Comparison of ENCODE assay signal across 8 cellular contexts in the genomic region with DNA sequence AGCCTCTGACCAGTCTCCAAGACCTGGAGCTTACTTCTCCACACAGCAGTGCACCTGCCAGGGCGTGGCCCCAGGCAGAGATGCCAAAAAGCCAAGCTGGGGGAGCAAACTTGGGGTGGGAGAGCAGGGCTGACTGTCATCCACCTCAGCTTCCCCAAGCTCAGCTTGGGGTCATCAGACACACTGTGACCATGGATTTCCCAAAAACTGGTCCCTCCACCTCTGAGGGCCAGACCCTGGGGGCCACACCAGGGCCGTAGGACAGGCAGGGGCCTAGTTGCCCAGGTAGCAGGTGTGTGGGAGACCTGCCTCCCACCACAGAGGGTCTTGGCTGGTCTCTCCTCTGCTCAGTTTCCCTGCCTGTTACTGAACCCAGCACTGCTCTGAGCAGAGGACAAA. TPM values are rescaled to one million over a fixed set of nuclear protein-coding genes. Genes with fewer than 3 reads are reported as not detected.
DNase-seq lines count a peak whose midpoint lies in the region; ATAC-seq and TF ChIP-seq lines count a peak whose summit lies in the region.

No MANE protein-coding gene starts in this region.

- WGBS in H9 (ENCODE audit: extremely low coverage, insufficient read length, low lambda C conversion rate), result no CpG with 5 or more reads among the region's 2 CpGs

- no peak overlapping the region for H2BK12ac ChIP-seq in H9 (ENCODE audit: insufficient read length, low read depth, low read length)

- H4K5ac ChIP-seq in H9 (ENCODE audit: insufficient read length, low read depth, low read length), result no peak overlapping the region

- no peak overlapping the region for H4K8ac ChIP-seq in H9 (replicated peaks; ENCODE audit: insufficient read length, low read depth, low read length)

- no peaks in the 10 kb centered on the region for H3K27me3 Mint-ChIP-seq in H9 (ENCODE audit: low read depth)
- H3K27me3 Mint-ChIP-seq in activated naive CD8-positive, alpha-beta T cell treated with anti-CD3 and anti-CD28 coated beads, Interleukin-2, amount 10 ng/mL, durations not matched to agents 7 days and 5 days, result peaks cover 4% of the 10 kb centered on the region

- H2BK15ac ChIP-seq in H9 (ENCODE audit: low read depth, low read length), result no peak overlapping the region

- no peaks in the 10 kb centered on the region for H3K9me3 Mint-ChIP-seq in H9
- no peaks in the 10 kb centered on the region for H3K9me3 Mint-ChIP-seq in activated naive CD8-positive, alpha-beta T cell treated with anti-CD3 and anti-CD28 coated beads, Interleukin-2, amount 10 ng/mL, durations not matched to agents 7 days and 5 days

- H3K27me3 ChIP-seq in H9 (ENCODE audit: insufficient read depth, low read length), result no peaks in the 10 kb centered on the region
- H3K27me3 ChIP-seq in iPS-15b (ENCODE audit: control insufficient read depth, insufficient read depth, low read length), result no peaks in the 10 kb centered on the region
- no peaks in the 10 kb centered on the region for H3K27me3 ChIP-seq in skeletal muscle tissue (ENCODE audit: control insufficient read depth in 3 of 3, insufficient read depth in 3 of 3, low read length in 3 of 3)

- no peak overlapping the region for H2BK20ac ChIP-seq in H9 (ENCODE audit: low read depth, low read length, poor library complexity, severe bottlenecking)

- H3K27ac ChIP-seq in H9 (ENCODE audit: insufficient read length, low read depth, low read length) (no peak overlapping the region), skeletal muscle tissue (ENCODE audit: low read depth, low read length) (peak overlapping the region; percentile 98)

- no peak overlapping the region for H3K56ac ChIP-seq in H9 (ENCODE audit: insufficient read length, low read depth, low read length)

- H3K27ac Mint-ChIP-seq in H9, result no peak overlapping the region
- H3K27ac Mint-ChIP-seq in activated naive CD8-positive, alpha-beta T cell treated with anti-CD3 and anti-CD28 coated beads, Interleukin-2, amount 10 ng/mL, durations not matched to agents 7 days and 5 days, result no peak overlapping the region

- H4K20me1 ChIP-seq in H9 (ENCODE audit: control insufficient read depth, insufficient read depth, insufficient read length), result peaks cover 3% of the 10 kb centered on the region

- ATAC-seq in activated naive CD8-positive, alpha-beta T cell treated with anti-CD3 and anti-CD28 coated beads, Interleukin-2, amount 10 ng/mL, durations not matched to agents 7 days and 5 days (ENCODE audit: low read depth), result no peak
- no peak for ATAC-seq in GM19455 (IDR thresholded peaks at IDR 0.05; ENCODE audit: unreplicated experiment)

- no peak for TF ChIP-seq CTCF in H9 (conservative IDR thresholded peaks at IDR 0.05)

- H3K79me1 ChIP-seq in H9 (ENCODE audit: insufficient read depth, low read depth, low read length, poor library complexity, severe bottlenecking), result peaks cover 4% of the 10 kb centered on the region

- H3K4me1 ChIP-seq in H9 (ENCODE audit: insufficient read depth, low read length) (no peaks in the 10 kb centered on the region; the same call in 1 of the 2 replicates), iPS-15b (ENCODE audit: control insufficient read depth, insufficient read depth, low read length) (peaks cover 4% of the 10 kb centered on the region), skeletal muscle tissue (ENCODE audit: control insufficient read depth in 3 of 3, insufficient read depth in 3 of 3, low read length in 3 of 3) (peaks cover 56 to 67% (median 64%) of the 10 kb centered on the region in 3 donors)

- H3K36me3 Mint-ChIP-seq in H9 (ENCODE audit: insufficient read depth in 1 of 3, low read depth in 3 of 3), result peaks cover 0 to 1% (median under 1%) of the 10 kb centered on the region in 3 experiments; a peak in 3 of 7 replicates
- H3K36me3 Mint-ChIP-seq in activated naive CD8-positive, alpha-beta T cell treated with anti-CD3 and anti-CD28 coated beads, Interleukin-2, amount 10 ng/mL, durations not matched to agents 7 days and 5 days, result no peaks in the 10 kb centered on the region

- POLR2A ChIA-PET in activated naive CD8-positive, alpha-beta T cell treated with anti-CD3 and anti-CD28 coated beads, Interleukin-2, amount 10 ng/mL, durations not matched to agents 7 days and 5 days (lab: Charles Lee), result no interaction called here

- H3K4ac ChIP-seq in H9 (ENCODE audit: low read depth, low read length), result no peak overlapping the region

- H3K18ac ChIP-seq in H9 (ENCODE audit: insufficient read length, low read depth, low read length), result no peak overlapping the region

- H3K79me2 ChIP-seq in H9 (ENCODE audit: insufficient read depth, low read length), result no peaks in the 10 kb centered on the region

- peak overlapping the region; percentile 72 for H3K4me3 ChIP-seq in iPS-15b (ENCODE audit: low read depth, low read length)
- peak overlapping the region; percentile 73 to 86 (median 80) for H3K4me3 ChIP-seq in skeletal muscle tissue (ENCODE audit: low read length in 3 of 3)

- H3K9ac ChIP-seq in H9 (ENCODE audit: extremely low read depth, insufficient read length, low read length) (no peak overlapping the region), iPS-15b (ENCODE audit: low read depth, low read length) (peak overlapping the region; percentile 37), skeletal muscle tissue (ENCODE audit: low read depth in 1 of 3, low read length in 3 of 3) (peak overlapping the region; percentile 81 to 94 (median 94))

- H3T11ph ChIP-seq in H9 (ENCODE audit: low read length), result no peak overlapping the region

- H2BK5ac ChIP-seq in H9 (ENCODE audit: insufficient read length, low read length), result no peak overlapping the region

- DNase-seq in H9, result no peak
- no peak for DNase-seq in activated naive CD8-positive, alpha-beta T cell treated with anti-CD3 and anti-CD28 coated beads, Interleukin-2, amount 10 ng/mL, durations not matched to agents 7 days and 5 days
- DNase-seq in cerebellar cortex (ENCODE audit: low spot score), result no peak
- DNase-seq in NCI-H524 (lab: John Stamatoyannopoulos, UW), result no peak
- no peak for DNase-seq in globus pallidus (ENCODE audit: low spot score)

- no peak overlapping the region for H3K14ac ChIP-seq in H9 (ENCODE audit: insufficient read depth, low read length)

- no peak overlapping the region for H2BK120ac ChIP-seq in H9 (ENCODE audit: low read depth, low read length, poor library complexity, severe bottlenecking)

- peaks cover 5 to 16% of the 10 kb centered on the region in 2 experiments; a peak in 3 of 4 replicates for H3K4me1 Mint-ChIP-seq in H9
- no peaks in the 10 kb centered on the region for H3K4me1 Mint-ChIP-seq in activated naive CD8-positive, alpha-beta T cell treated with anti-CD3 and anti-CD28 coated beads, Interleukin-2, amount 10 ng/mL, durations not matched to agents 7 days and 5 days

- H3K23ac ChIP-seq in H9 (ENCODE audit: insufficient read length, low read depth, low read length), result no peak overlapping the region

- no peaks in the 10 kb centered on the region for H3K23me2 ChIP-seq in H9 (ENCODE audit: insufficient read length, low read depth, low read length, poor library complexity, severe bottlenecking)

- H4K91ac ChIP-seq in H9 (ENCODE audit: insufficient read length, low read depth, low read length), result no peak overlapping the region

- H3K9me3 ChIP-seq in H9 (ENCODE audit: control insufficient read depth, low read depth, low read length), result no peaks in the 10 kb centered on the region
- H3K9me3 ChIP-seq in iPS-15b (ENCODE audit: control insufficient read depth, insufficient read depth, low read length), result no peaks in the 10 kb centered on the region
- no peaks in the 10 kb centered on the region for H3K9me3 ChIP-seq in skeletal muscle tissue (ENCODE audit: control insufficient read depth in 3 of 3, low read length in 3 of 3)

- H2AFZ ChIP-seq in H9 (ENCODE audit: low read length), result no peak overlapping the region

- peaks cover 7% of the 10 kb centered on the region for H3K36me3 ChIP-seq in iPS-15b (ENCODE audit: control insufficient read depth, insufficient read depth, low read length)
- H3K36me3 ChIP-seq in skeletal muscle tissue (ENCODE audit: control insufficient read depth in 3 of 3, insufficient read depth in 3 of 3, low read length in 3 of 3), result peaks cover 0 to 8% (median 6%) of the 10 kb centered on the region in 3 donors

- peak overlapping the region; percentile 33 for H3K4me2 ChIP-seq in H9 (ENCODE audit: insufficient read depth, insufficient read length, low read length)

- H3K4me3 Mint-ChIP-seq in H9, result peak overlapping the region; percentile 71 to 85
- H3K4me3 Mint-ChIP-seq in activated naive CD8-positive, alpha-beta T cell treated with anti-CD3 and anti-CD28 coated beads, Interleukin-2, amount 10 ng/mL, durations not matched to agents 7 days and 5 days, result peak overlapping the region; percentile 28

- no peak overlapping the region for H2AK5ac ChIP-seq in H9 (ENCODE audit: insufficient read length, low read length)

RNA-seq across cellular contexts. Expression of a gene that starts 30.6 kb away (rescaled TPM):
- total RNA-seq in H9 (2021), result 40.7 and 41.1 TPM in 2 replicates
- 1 to 10 TPM; 1.5 to 1.6 TPM for total RNA-seq in activated naive CD8-positive, alpha-beta T cell treated with anti-CD3 and anti-CD28 coated beads, Interleukin-2, amount 10 ng/mL, durations not matched to agents 7 days and 5 days
- 49.6 TPM for total RNA-seq in skeletal muscle tissue

RNA-seq across cellular contexts. Expression of a gene that starts 34.9 kb away (rescaled TPM):
- 14.6 and 22.9 TPM in 2 replicates for total RNA-seq in H9 (2021)
- total RNA-seq in activated naive CD8-positive, alpha-beta T cell treated with anti-CD3 and anti-CD28 coated beads, Interleukin-2, amount 10 ng/mL, durations not matched to agents 7 days and 5 days, result 10 to 100 TPM; 40.7 to 41.2 TPM
- total RNA-seq in skeletal muscle tissue, result 13.6 TPM

RNA-seq across cellular contexts. Expression of a gene that starts 44.4 kb away (rescaled TPM):
- total RNA-seq in H9 (2021) (22.9 and 25.5 TPM in 2 replicates), skeletal muscle tissue (13.6 TPM)
- 10 to 100 TPM; 20.7 to 20.8 TPM for total RNA-seq in activated naive CD8-positive, alpha-beta T cell treated with anti-CD3 and anti-CD28 coated beads, Interleukin-2, amount 10 ng/mL, durations not matched to agents 7 days and 5 days

RNA-seq across cellular contexts. Expression of a gene that starts 44.4 kb away (rescaled TPM):
- total RNA-seq in H9 (2021) (42.2 and 43.3 TPM in 2 replicates), skeletal muscle tissue (25.6 TPM)
- 10 to 100 TPM; 68.6 to 70.0 TPM for total RNA-seq in activated naive CD8-positive, alpha-beta T cell treated with anti-CD3 and anti-CD28 coated beads, Interleukin-2, amount 10 ng/mL, durations not matched to agents 7 days and 5 days

Comparison
In these comparisons a context has a peak if more than half of its experiments do, and no peak if none do; other contexts are left out.
1. RNA of a gene that starts 30.6 kb away (total RNA-seq): 49.6 TPM in skeletal muscle tissue (single experiment) and 40.7 to 41.1 TPM in H9; 1.5 to 1.6 TPM in activated naive CD8-positive, alpha-beta T cell treated with anti-CD3 and anti-CD28 coated beads, Interleukin-2, amount 10 ng/mL, durations not matched to agents 7 days and 5 days; every median in the first group is over 10 times any median in the second.